Comparison of ENCODE assay signal across 7 cellular contexts in the genomic region with DNA sequence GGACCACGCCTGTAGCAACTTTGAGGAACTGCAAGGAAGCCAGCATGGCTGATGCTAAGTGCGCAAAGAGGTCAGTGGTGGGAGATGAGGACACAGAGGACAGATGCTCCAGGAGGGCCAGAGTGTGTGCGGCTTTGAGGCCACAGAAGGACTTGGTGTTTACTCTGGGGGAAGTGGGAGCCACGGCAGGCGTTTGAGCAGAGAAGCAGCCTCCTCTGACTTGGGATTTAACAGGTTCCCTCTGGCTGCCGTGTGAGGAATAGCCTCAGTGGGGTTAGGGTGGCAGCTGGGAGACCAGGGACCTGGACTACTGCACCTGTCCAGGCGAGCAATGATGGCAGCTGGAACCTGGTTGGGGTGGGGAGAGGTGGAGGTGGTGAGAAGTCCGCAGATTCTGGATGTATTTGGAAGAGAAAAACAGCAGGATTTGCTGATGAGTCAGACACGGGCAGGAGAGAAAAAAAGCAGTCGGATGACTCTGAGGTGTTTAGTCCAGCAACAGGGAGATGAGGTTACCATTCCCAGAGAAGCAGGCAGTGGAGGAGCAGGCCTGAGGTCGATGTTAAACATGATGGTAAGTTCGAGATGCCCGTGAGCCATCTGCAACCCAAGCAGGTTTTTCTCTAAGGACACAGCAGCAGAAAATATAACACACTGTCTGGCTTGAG.
DNase-seq lines count a peak whose midpoint lies in the region; ATAC-seq and TF ChIP-seq lines count a peak whose summit lies in the region.

No MANE protein-coding gene starts in this region.

- in situ Hi-C loops in transverse colon (cut with MboI; ENCODE audit: low pct_ligation_motif_present in 1 of 4, low pct_unique_long_range_greater_than_20kb in 1 of 4, low sequenced_read_pairs in 3 of 4): no loop called here

- H3K4me1 ChIP-seq in right cardiac atrium (ENCODE audit: control insufficient read depth, insufficient read depth, low read length) (no peaks in the 10 kb centered on the region), transverse colon (peaks cover 0 to 14% (median 5%) of the 10 kb centered on the region in 4 donors)

- no peak for TF ChIP-seq POLR2A in transverse colon (IDR thresholded peaks at IDR 0.05)

- H3K27me3 ChIP-seq in right cardiac atrium (ENCODE audit: control insufficient read depth, insufficient read depth) (no peaks in the 10 kb centered on the region), transverse colon (no peaks in the 10 kb centered on the region)

- DNase-seq in right cardiac atrium (peak in 1 of 3 donors; percentile 59), transverse colon (no peak), AML-193 (lab: John Stamatoyannopoulos, UW) (no peak)

- H3K9me3 ChIP-seq in right cardiac atrium (ENCODE audit: control insufficient read depth, low read length): no peaks in the 10 kb centered on the region
- H3K9me3 ChIP-seq in transverse colon: no peaks in the 10 kb centered on the region

- H3K36me3 Mint-ChIP-seq in activated T-helper 17 cell treated with anti-CD3 and anti-CD28 coated beads, Interleukin-2, amount 50 U/mL, for 72 hours (ENCODE audit: low read depth): no peaks in the 10 kb centered on the region

- intact Hi-C loops in right cardiac atrium (cut with DNase I) (no loop called here), transverse colon (cut with DNase I; ENCODE audit: low total_unique reads) (no loop called here)

- H3K27ac ChIP-seq in right cardiac atrium (ENCODE audit: low read length) (peak overlapping the region; percentile 5), transverse colon (peak overlapping the region; percentile 71 to 84 (median 76))

- H3K27me3 Mint-ChIP-seq in activated T-helper 17 cell treated with anti-CD3 and anti-CD28 coated beads, Interleukin-2, amount 50 U/mL, for 72 hours: peaks cover 4% of the 10 kb centered on the region

- 62% methylated on average over 13 of the region's 13 CpGs for WGBS in right cardiac atrium
- 53 to 90% methylated on average over 2 to 13 of the region's 13 CpGs for WGBS in transverse colon (ENCODE audit: low coverage in 1 of 2), 2 donors

- H3K4me1 Mint-ChIP-seq in activated T-helper 17 cell treated with anti-CD3 and anti-CD28 coated beads, Interleukin-2, amount 50 U/mL, for 72 hours: no peaks in the 10 kb centered on the region

- no peak overlapping the region for H3K27ac Mint-ChIP-seq in activated T-helper 17 cell treated with anti-CD3 and anti-CD28 coated beads, Interleukin-2, amount 50 U/mL, for 72 hours

- no peak overlapping the region for H3K4me3 Mint-ChIP-seq in activated T-helper 17 cell treated with anti-CD3 and anti-CD28 coated beads, Interleukin-2, amount 50 U/mL, for 72 hours

- no peak for TF ChIP-seq EP300 in Ishikawa (IDR thresholded peaks at IDR 0.05; ENCODE audit: borderline replicate concordance)
- no peak for TF ChIP-seq EP300 in transverse colon (IDR thresholded peaks at IDR 0.05; ENCODE audit: low read depth)

- peak in 2 of 5 experiments; percentile 13 to 32 for TF ChIP-seq CTCF in transverse colon (IDR thresholded peaks at IDR 0.05)

- peak; percentile 25; the same call in 1 of the 2 replicates for TF ChIP-seq RAD21 in Ishikawa (IDR thresholded peaks at IDR 0.05; ENCODE audit: low read depth)

- peak; percentile 88 for ATAC-seq in SK-N-SH treated with all-trans-retinoic acid at 6 μM for 48 hours
- peak; percentile 11 to 33 for ATAC-seq in right cardiac atrium
- ATAC-seq in activated T-helper 17 cell treated with anti-CD3 and anti-CD28 coated beads, Interleukin-2, amount 50 U/mL, for 72 hours (replicated peaks): no peak
- ATAC-seq in GM21529 (IDR thresholded peaks at IDR 0.05; ENCODE audit: unreplicated experiment): no peak

- H3K4me3 ChIP-seq in right cardiac atrium (ENCODE audit: low read length) (no peak overlapping the region), transverse colon (no peak overlapping the region)

- H3K36me3 ChIP-seq in transverse colon: no peaks in the 10 kb centered on the region

- peaks cover 3% of the 10 kb centered on the region for H3K9me3 Mint-ChIP-seq in activated T-helper 17 cell treated with anti-CD3 and anti-CD28 coated beads, Interleukin-2, amount 50 U/mL, for 72 hours

TF ChIP-seq in Ishikawa, 13 proteins besides CTCF, POLR2A, EP300 and RAD21:
- TF ChIP-seq YY1 (IDR thresholded peaks at IDR 0.05; ENCODE audit: low read depth): no peak
- TF ChIP-seq MAX (IDR thresholded peaks at IDR 0.05): 0 out of 2 replicates have a peak, but pooled peaks have one; percentile 39

TF ChIP-seq in SK-N-SH treated with all-trans-retinoic acid at 6 μM for 48 hours, 23 proteins besides CTCF, POLR2A, EP300 and RAD21:
- 0 out of 2 replicates have a peak, but pooled peaks have one; percentile 32 for TF ChIP-seq POU6F1 (CRISPR knock-in tag; IDR thresholded peaks at IDR 0.05; ENCODE audit: borderline replicate concordance, low read depth)
- TF ChIP-seq, protein P1, sequence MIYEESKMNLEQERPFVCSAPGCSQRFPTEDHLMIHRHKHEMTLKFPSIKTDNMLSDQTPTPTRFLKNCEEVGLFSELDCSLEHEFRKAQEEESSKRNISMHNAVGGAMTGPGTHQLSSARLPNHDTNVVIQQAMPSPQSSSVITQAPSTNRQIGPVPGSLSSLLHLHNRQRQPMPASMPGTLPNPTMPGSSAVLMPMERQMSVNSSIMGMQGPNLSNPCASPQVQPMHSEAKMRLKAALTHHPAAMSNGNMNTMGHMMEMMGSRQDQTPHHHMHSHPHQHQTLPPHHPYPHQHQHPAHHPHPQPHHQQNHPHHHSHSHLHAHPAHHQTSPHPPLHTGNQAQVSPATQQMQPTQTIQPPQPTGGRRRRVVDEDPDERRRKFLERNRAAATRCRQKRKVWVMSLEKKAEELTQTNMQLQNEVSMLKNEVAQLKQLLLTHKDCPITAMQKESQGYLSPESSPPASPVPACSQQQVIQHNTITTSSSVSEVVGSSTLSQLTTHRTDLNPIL (CRISPR knock-in tag; IDR thresholded peaks at IDR 0.05; ENCODE audit: low read depth): no peak
- TF ChIP-seq CSRNP3 (CRISPR knock-in tag; IDR thresholded peaks at IDR 0.05): 0 out of 2 replicates have a peak, but pooled peaks have one; percentile 7
- no peak for TF ChIP-seq TOX (CRISPR knock-in tag; IDR thresholded peaks at IDR 0.05; ENCODE audit: borderline replicate concordance)
- TF ChIP-seq BACH2 (CRISPR knock-in tag; IDR thresholded peaks at IDR 0.05; ENCODE audit: borderline replicate concordance): no peak
- no peak for TF ChIP-seq TSHZ2 (CRISPR knock-in tag; IDR thresholded peaks at IDR 0.05)
- no peak for TF ChIP-seq ESRRG (CRISPR knock-in tag; IDR thresholded peaks at IDR 0.05)

Comparison
In these comparisons a context has a peak if more than half of its experiments do, and no peak if none do; other contexts are left out.
1. ATAC-seq: peak in SK-N-SH treated with all-trans-retinoic acid at 6 μM for 48 hours (single experiment) and right cardiac atrium (2 of 2); none in activated T-helper 17 cell treated with anti-CD3 and anti-CD28 coated beads, Interleukin-2, amount 50 U/mL, for 72 hours (single experiment) and GM21529 (single experiment).